Comparison of ENCODE assay signal across 23 cellular contexts in genomic region chr1:15720861-15721260, GRCh38. TPM values are rescaled to one million over a fixed set of nuclear protein-coding genes. Genes with fewer than 3 reads are reported as not detected.
"Had no signal": no experiment of that assay in that cellular context is flagged by ENCODE, and none has a peak within 500 bp of the region (broad histone marks: within the 10 kb centered on the region; RNA-seq: fewer than 3 reads in every experiment).

No MANE protein-coding gene starts in this region.

- H3K27me3 Mint-ChIP-seq: naive thymus-derived CD8-positive, alpha-beta T cell; type B pancreatic cell had no signal

- H3K27ac Mint-ChIP-seq: type B pancreatic cell had no signal

- ATAC-seq: gastroesophageal sphincter; left colon; mucosa of descending colon; naive thymus-derived CD8-positive, alpha-beta T cell; sciatic nerve had no signal

- DNase-seq: effector memory CD4-positive, alpha-beta T cell; glutamatergic neuron; kidney; left colon; mucosa of descending colon; naive thymus-derived CD8-positive, alpha-beta T cell; ovary; stimulated activated CD4-positive, alpha-beta T cell treated with anti-CD3 and anti-CD28 coated beads, Interleukin-2, amount 100 ng/mL, for 24 hours; stimulated activated CD4-positive, alpha-beta T cell treated with anti-CD3 and anti-CD28 coated beads, Interleukin-4, amount 100 ng/mL, for 4 hours; stimulated activated naive CD4-positive, alpha-beta T cell treated with Interleukin-2 at 50 U/mL for 16 hours; thyroid gland had no signal

- H3K27me3 ChIP-seq: esophagus muscularis mucosa, gastroesophageal sphincter, hepatocyte, ovary, suprapubic skin, thyroid gland had no signal

- H3K4me3 Mint-ChIP-seq: naive thymus-derived CD8-positive, alpha-beta T cell; type B pancreatic cell had no signal

- H3K4me3 ChIP-seq: esophagus muscularis mucosa, gastroesophageal sphincter, hepatocyte, mucosa of descending colon, ovary, skin epidermis, suprapubic skin, thyroid gland had no signal

- H3K4me1 ChIP-seq: suprapubic skin, thyroid gland had no signal

- H3K27ac ChIP-seq: epithelial cell of prostate, esophagus muscularis mucosa, gastroesophageal sphincter, hepatocyte, ovary, suprapubic skin, thyroid gland had no signal

- H3K9me3 Mint-ChIP-seq: naive thymus-derived CD8-positive, alpha-beta T cell; type B pancreatic cell had no signal

- H3K9me3 ChIP-seq: esophagus muscularis mucosa, gastroesophageal sphincter, mucosa of descending colon, ovary, suprapubic skin, thyroid gland had no signal

RNA-seq across cellular contexts. Expression of gene TMEM82, which starts 21.4 kb away (rescaled TPM):
- total RNA-seq: esophagus muscularis mucosa; fibroblast of villous mesenchyme; gastroesophageal sphincter; lower leg skin; naive thymus-derived CD8-positive, alpha-beta T cell; ovary; posterior vena cava; sciatic nerve; suprapubic skin; thyroid gland had no signal
- polyA plus RNA-seq: naive thymus-derived CD8-positive, alpha-beta T cell; neural cell; ovary had no signal

RNA-seq across cellular contexts. Expression of gene FBLIM1, which starts 37.7 kb away (rescaled TPM):
- total RNA-seq: naive thymus-derived CD8-positive, alpha-beta T cell had no signal
- polyA plus RNA-seq: naive thymus-derived CD8-positive, alpha-beta T cell had no signal
